ENCODE assay signal across 34 cellular contexts in genomic region chr9:121995997-121996396, GRCh38.
"Had no signal": no experiment of that assay in that cellular context is flagged by ENCODE, and none has a peak within 500 bp of the region (broad histone marks: within the 10 kb centered on the region; RNA-seq: fewer than 3 reads in every experiment).

No MANE protein-coding gene starts in this region.

- H3K9ac ChIP-seq: KMS-11 had no signal

- H3K4me2 ChIP-seq: KMS-11 had no signal

- H3K9me3 ChIP-seq: MG63 had no signal

- H3K4me3 ChIP-seq: MG63 had no signal

- H3K27me3 ChIP-seq: MG63 had no signal

- DNase-seq: Karpas-422, Kasumi-1, KG1, MG63, MM.1S, MV-4-11, NCI-H1048, NCI-H1092, NCI-H1092 treated with DMSO at 0.1 percent for 48 hours, NCI-H1105, NCI-H1105 treated with DMSO at 0.1 percent for 48 hours, NCI-H1417, NCI-H1417 treated with DMSO at 0.1 percent for 48 hours, NCI-H1436, NCI-H1436 treated with DMSO at 0.1 percent for 48 hours, NCI-H146, NCI-H1694, NCI-H1694 treated with DMSO at 0.1 percent for 48 hours, NCI-H187, NCI-H187 treated with DMSO at 0.1 percent for 48 hours, NCI-H1930, NCI-H2029, NCI-H2029 treated with DMSO at 0.1 percent for 48 hours, NCI-H2081, NCI-H2081 treated with DMSO at 0.1 percent for 48 hours, NCI-H2107, NCI-H2171, NCI-H2171 treated with DMSO at 0.1 percent for 48 hours, NCI-H2227 treated with DMSO at 0.1 percent for 48 hours, NCI-H226, NCI-H345, NCI-H446, NCI-H446 treated with DMSO at 0.1 percent for 48 hours had no signal

- H3K27ac ChIP-seq: KMS-11 had no signal

- H3K36me3 ChIP-seq: MG63 had no signal
